In genomic region chr15:42736793-42737528, GRCh38 we compare ENCODE assay signal across 1 cellular context.
TF ChIP-seq lines count a peak whose summit lies in the region.

CDAN1 (minus strand) TSS chr15:42737128; CDS start chr15:42737102, 26 bp downstream.

TF ChIP-seq in HCT116, 20 proteins besides CTCF, POLR2A, EP300 and RAD21 (continued from another document):
- no peak for TF ChIP-seq ATF3 (IDR thresholded peaks at IDR 0.05)
- no peak for TF ChIP-seq EGR1 (IDR thresholded peaks at IDR 0.05; ENCODE audit: low read depth)
- no peak for TF ChIP-seq ZNF274 (IDR thresholded peaks at IDR 0.05; ENCODE audit: low read depth, low read length)
- TF ChIP-seq EZH2 (IDR thresholded peaks at IDR 0.05) = no peak
- peak; percentile 89 for TF ChIP-seq POLR2AphosphoS5 (IDR thresholded peaks at IDR 0.05; ENCODE audit: low read depth, low read length)
- TF ChIP-seq ZBTB33 (IDR thresholded peaks at IDR 0.05; ENCODE audit: extremely low read depth, insufficient replicate concordance, low read length) = no peak
- no peak; the same call in none of the 2 replicates for TF ChIP-seq SIN3A (IDR thresholded peaks at IDR 0.05; ENCODE audit: low read depth)
- TF ChIP-seq FOSL1 (IDR thresholded peaks at IDR 0.05; ENCODE audit: low read depth) = no peak
- TF ChIP-seq CEBPB (IDR thresholded peaks at IDR 0.05; ENCODE audit: low read depth) = no peak
- TF ChIP-seq ELF1 (IDR thresholded peaks at IDR 0.05; ENCODE audit: borderline replicate concordance, low read depth) = no peak
- no peak for TF ChIP-seq MAX (IDR thresholded peaks at IDR 0.05)
